1 cellular context compared by ENCODE assay signal in the genomic region with DNA sequence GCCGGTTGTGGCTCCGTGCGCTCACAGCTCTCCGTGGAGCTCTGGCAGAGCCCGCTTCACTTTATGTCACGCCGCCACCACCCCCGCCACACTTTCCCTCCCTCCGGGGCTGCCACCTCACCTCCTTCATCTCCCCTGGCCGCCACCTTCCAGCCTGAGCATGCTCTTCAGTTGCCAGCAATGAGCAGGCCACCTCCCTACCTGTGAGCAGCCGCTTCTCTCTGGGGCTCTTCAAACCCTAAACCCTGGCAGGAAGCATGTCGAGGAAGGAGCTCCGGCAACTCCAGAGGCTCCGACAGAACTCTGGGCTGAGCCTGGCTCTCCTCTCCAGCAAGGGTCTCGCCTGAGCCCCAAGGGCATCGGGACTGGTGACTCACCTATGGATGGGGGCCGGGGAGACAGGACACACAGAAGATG.
TF ChIP-seq lines count a peak whose summit lies in the region.

No MANE protein-coding gene starts in this region.

TF ChIP-seq in HepG2, 621 proteins besides CTCF, POLR2A, EP300 and RAD21:
- TF ChIP-seq ZSCAN30 (CRISPR knock-in tag; IDR thresholded peaks at IDR 0.05): no peak
- TF ChIP-seq AGO2 (optimal IDR thresholded peaks at IDR 0.05; ENCODE audit: low read depth, low read length): peak; percentile 8
